ENCODE assay signal across 12 cellular contexts in the genomic region with DNA sequence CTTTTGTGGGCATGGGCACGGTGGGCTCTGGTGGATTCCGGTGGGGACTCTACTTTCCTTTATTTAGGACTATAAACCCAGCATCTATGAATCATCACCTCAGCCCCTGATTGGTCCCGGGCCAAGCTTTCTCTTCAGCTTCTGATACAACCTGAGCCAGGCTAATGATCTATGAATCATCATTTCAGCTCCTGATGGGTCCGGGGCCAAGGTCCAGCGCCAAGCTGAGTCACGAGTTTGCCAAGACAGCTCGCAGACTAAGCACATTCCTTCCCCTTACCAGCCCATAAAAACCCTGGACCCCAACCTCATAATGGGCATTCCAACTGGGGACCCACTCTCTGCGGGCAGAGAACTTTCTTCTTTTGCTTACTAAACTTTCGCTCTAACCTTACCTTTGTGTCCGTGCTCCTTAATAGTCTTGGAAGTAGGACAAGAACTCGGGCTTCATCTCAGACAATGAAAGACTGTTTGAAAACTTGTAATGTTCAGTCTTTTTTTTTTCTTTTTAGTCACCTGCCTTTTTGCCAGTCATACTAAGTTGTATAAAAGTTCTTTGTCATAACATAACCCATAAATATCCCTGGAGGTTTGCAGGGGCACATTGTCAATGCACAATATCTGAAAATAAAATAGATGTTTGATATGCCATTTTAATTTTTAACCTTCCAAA.
DNase-seq lines count a peak whose midpoint lies in the region; ATAC-seq lines count a peak whose summit lies in the region.
"Had no signal": no experiment of that assay in that cellular context is flagged by ENCODE, and none has a peak within 500 bp of the region (broad histone marks: within the 10 kb centered on the region; RNA-seq: fewer than 3 reads in every experiment).

No MANE protein-coding gene starts in this region.

- in situ Hi-C loops in G401 (cut with HindIII; ENCODE audit: low sequenced_read_pairs), result no loop called here

- no peak for ATAC-seq in HG03571 (IDR thresholded peaks at IDR 0.05; ENCODE audit: unreplicated experiment)
- ATAC-seq: activated CD8-positive, alpha-beta T cell treated with anti-CD3 and anti-CD28 coated beads for 36 hours; naive thymus-derived CD4-positive, alpha-beta T cell had no signal

- DNase-seq in AG08396 (ENCODE audit: low spot score) (peak; percentile 22), HuH-7.5 (ENCODE audit: low spot score) (peak; percentile 29), astrocyte of the hippocampus (ENCODE audit: low read depth, low spot score) (peak; percentile 98), left kidney (ENCODE audit: low read depth, low spot score) (peak; percentile 3), NCI-H2081 (lab: John Stamatoyannopoulos, UW) (no peak), G401 (ENCODE audit: low spot score) (no peak)
- DNase-seq in stimulated activated CD4-positive, alpha-beta T cell treated with anti-CD3 and anti-CD28 coated beads, Interleukin-12 subunit alpha, Interleukin-12 subunit beta, amount 100 ng/mL, for 4 hours, result no peak
- DNase-seq: activated CD8-positive, alpha-beta T cell treated with anti-CD3 and anti-CD28 coated beads for 36 hours; naive thymus-derived CD4-positive, alpha-beta T cell; NCI-H1105; SHP77 treated with DMSO at 0.1 percent for 48 hours had no signal

Comparison
In these comparisons a context has a peak if more than half of its experiments do, and no peak if none do; other contexts are left out.
1. DNase-seq: peak in AG08396 (single experiment), HuH-7.5 (single experiment), astrocyte of the hippocampus (single experiment) and left kidney (single experiment); none in stimulated activated CD4-positive, alpha-beta T cell treated with anti-CD3 and anti-CD28 coated beads, Interleukin-12 subunit alpha, Interleukin-12 subunit beta, amount 100 ng/mL, for 4 hours (single experiment), NCI-H2081 (0 of 2) and G401 (single experiment).